3 cellular contexts compared by ENCODE assay signal in the genomic region with DNA sequence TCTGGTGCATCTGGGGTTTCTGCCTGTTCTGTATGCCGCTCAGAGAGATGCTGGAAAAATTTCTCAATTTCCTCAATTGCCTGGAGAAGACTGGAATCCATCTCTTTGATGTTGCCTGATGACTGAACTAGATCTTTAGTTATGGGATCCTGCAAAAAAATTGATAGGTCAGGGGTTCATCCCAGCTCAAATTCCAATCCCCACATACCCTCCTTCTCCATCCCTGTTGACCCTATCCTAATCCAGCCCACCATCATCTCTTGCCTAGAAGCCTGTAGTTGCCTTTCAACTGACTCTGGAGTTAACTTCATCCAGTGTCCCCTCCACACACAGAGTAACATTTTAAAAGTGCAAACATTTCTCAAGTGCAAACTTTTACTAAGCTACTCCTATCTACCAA.
"Had no signal": no experiment of that assay in that cellular context is flagged by ENCODE, and none has a peak within 500 bp of the region (broad histone marks: within the 10 kb centered on the region; RNA-seq: fewer than 3 reads in every experiment).

A gene (minus strand): TSS at position 101 of the 400 bp plus-strand sequence. CDS start 0 bp downstream, at position 101.

- DNase-seq: GDM1, GF-D8 had no signal

- ATAC-seq: GM12878 had no signal
